Comparison of ENCODE assay signal across 8 cellular contexts in the genomic region with DNA sequence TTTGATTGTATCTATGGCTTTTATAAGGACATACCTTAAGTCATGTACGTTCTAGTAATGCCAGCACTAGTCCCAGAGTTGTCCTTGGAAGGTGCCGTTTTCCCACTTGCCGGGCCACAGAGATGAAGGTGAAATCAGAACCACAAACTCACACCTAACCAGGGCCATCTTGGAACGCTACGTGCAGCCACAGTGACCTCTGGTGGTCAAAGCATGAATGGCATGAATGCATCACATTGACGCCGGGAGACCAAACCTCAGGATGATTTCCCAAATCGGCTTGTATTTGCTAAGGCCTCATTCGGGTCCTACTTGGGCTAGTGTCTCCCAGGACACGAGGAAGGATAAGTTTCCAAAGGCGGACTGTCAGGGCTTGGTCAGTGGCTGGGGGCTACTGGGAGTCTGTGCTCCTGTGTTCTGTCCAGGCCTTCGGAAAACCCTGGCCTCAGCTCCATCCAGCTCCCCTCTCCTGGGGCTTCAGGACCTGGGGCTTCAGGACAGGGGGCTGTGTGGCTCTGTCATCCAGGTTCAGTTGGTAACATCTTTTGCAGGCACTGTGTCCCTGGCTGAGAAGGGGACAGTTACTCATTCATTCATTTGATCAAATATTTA.
A peak's percentile ranks its signal among the peaks of the same experiment; 100 is the strongest.
DNase-seq lines count a peak whose midpoint lies in the region; ATAC-seq and TF ChIP-seq lines count a peak whose summit lies in the region.

No MANE protein-coding gene starts in this region.

- H3K9me3 ChIP-seq in liver (ENCODE audit: control insufficient read depth in 4 of 4, low read length in 3 of 4): no peaks in the 10 kb centered on the region

- H3K4me1 ChIP-seq in liver (ENCODE audit: control insufficient read depth in 4 of 4, insufficient read depth in 4 of 4, low read length in 3 of 4): no peaks in the 10 kb centered on the region

- no peak overlapping the region for H3K27ac ChIP-seq in liver (ENCODE audit: low read depth in 1 of 2, low read length in 2 of 2)

- H3K27me3 ChIP-seq in liver (ENCODE audit: control insufficient read depth in 4 of 4, insufficient read depth in 4 of 4, low read length in 3 of 4): peaks cover 0 to 14% (median 0%) of the 10 kb centered on the region in 4 donors

- 11% methylated on average over 12 of the region's 12 CpGs for WGBS in liver

- H3K4me3 ChIP-seq in liver (ENCODE audit: low read depth in 1 of 3, low read length in 3 of 3): no peak overlapping the region

- H3K9ac ChIP-seq in liver (ENCODE audit: low read depth in 1 of 2, low read length in 2 of 2): no peak overlapping the region

- DNase-seq in 8988T (peak; percentile 24), GM10266 (ENCODE audit: extremely low spot score) (peak; percentile 66), NCI-H2029 treated with DMSO at 0.1 percent for 48 hours (lab: John Stamatoyannopoulos, UW) (peak; percentile 14), dedifferentiated amniotic fluid mesenchymal stem cell (ENCODE audit: extremely low spot score) (peak; percentile 34)
- DNase-seq in activated CD4-positive, alpha-beta T cell treated with anti-CD3 and anti-CD28 coated beads, Interleukin-2, amount 50 U/mL, for 1 hour: peak; percentile 68
- DNase-seq in stimulated activated CD4-positive, alpha-beta T cell treated with anti-CD3 and anti-CD28 coated beads, TNF-alpha, amount 100 ng/mL, for 24 hours (ENCODE audit: low read depth in 3 of 3): peak; percentile 41 to 57 (median 52)

- TF ChIP-seq CTCF in GM10266 (IDR thresholded peaks at IDR 0.05; ENCODE audit: control insufficient read depth, insufficient read depth, low read depth, missing control alignments) (peak; percentile 94), liver (IDR thresholded peaks at IDR 0.05; ENCODE audit: low read depth, low read length, missing input control) (peak; percentile 98)

- H3K36me3 ChIP-seq in liver (ENCODE audit: control insufficient read depth in 4 of 4, insufficient read depth in 3 of 4, low read depth in 1 of 4, low read length in 3 of 4): no peaks in the 10 kb centered on the region

- TF ChIP-seq RAD21 in liver (IDR thresholded peaks at IDR 0.05): peak; percentile 95 to 98

- no peak for ATAC-seq in GM19463 (IDR thresholded peaks at IDR 0.05; ENCODE audit: unreplicated experiment)

TF ChIP-seq in liver, 16 proteins besides CTCF, POLR2A, EP300 and RAD21:
- TF ChIP-seq YY1 (IDR thresholded peaks at IDR 0.05): no peak
- no peak for TF ChIP-seq TAF1 (conservative IDR thresholded peaks at IDR 0.05)
- TF ChIP-seq FOXA2 (IDR thresholded peaks at IDR 0.05): no peak
- TF ChIP-seq GABPA (IDR thresholded peaks at IDR 0.05 in 1 of 2, conservative IDR thresholded peaks at IDR 0.05 in 1 of 2): no peak

Comparison
In these comparisons a context has a peak if more than half of its experiments do, and no peak if none do; other contexts are left out.
1. DNase-seq: peak in every context shown above with its lines; median percentile 68 in activated CD4-positive, alpha-beta T cell treated with anti-CD3 and anti-CD28 coated beads, Interleukin-2, amount 50 U/mL, for 1 hour; 66 in GM10266; 52 in stimulated activated CD4-positive, alpha-beta T cell treated with anti-CD3 and anti-CD28 coated beads, TNF-alpha, amount 100 ng/mL, for 24 hours; 34 in dedifferentiated amniotic fluid mesenchymal stem cell; 24 in 8988T; 14 in NCI-H2029 treated with DMSO at 0.1 percent for 48 hours.